Comparison of ENCODE assay signal across 21 cellular contexts in the genomic region with DNA sequence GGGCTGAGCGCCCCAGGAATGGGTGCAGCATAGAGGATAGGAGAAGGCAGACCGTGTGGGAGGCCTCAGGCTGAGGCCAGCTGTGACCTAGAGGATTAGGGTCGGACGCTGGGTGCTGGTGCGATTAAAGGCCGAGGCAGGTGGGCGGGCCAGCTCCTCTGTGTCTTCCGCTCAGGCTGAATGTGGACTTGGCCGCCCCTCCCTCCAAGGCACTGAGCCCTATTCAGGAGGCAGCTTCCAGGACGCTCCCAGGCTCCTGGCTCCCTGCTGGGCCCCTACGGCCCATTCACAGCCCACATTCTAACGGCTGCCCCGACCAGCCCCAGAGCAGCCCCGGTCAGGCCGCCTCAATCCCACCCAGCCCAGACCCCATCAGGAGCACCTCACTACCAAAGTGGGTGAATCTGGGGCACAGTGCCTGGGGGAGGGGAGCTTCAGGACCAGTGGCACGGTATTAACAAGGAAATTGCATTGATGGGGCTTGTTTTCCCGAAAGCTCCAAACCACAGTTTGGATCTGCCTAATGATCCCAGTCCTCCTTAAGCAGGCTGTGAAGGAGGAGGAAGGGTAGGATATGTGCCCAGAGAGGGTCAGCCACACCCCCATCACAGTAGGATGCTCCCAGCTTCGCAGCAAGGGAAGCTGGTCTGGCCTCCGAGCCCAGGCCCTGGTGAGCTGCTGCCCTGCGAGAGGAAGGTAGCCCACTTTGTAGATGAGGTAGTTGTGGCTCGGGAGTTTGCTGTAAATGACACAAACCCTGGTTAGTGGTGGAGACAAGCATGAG. TPM values are rescaled to one million over a fixed set of nuclear protein-coding genes. Genes with fewer than 3 reads are reported as not detected.
A peak's percentile ranks its signal among the peaks of the same experiment; 100 is the strongest.
DNase-seq lines count a peak whose midpoint lies in the region; ATAC-seq, FAIRE-seq and TF ChIP-seq lines count a peak whose summit lies in the region.
"Had no signal": no experiment of that assay in that cellular context is flagged by ENCODE, and none has a peak within 500 bp of the region (broad histone marks: within the 10 kb centered on the region; RNA-seq: fewer than 3 reads in every experiment).

No MANE protein-coding gene starts in this region.

- peak; percentile 55 for DNase-seq in D721Med (ENCODE audit: insufficient read length, low spot score)
- peak; percentile 96 for DNase-seq in WERI-Rb-1
- DNase-seq in DMS153 treated with DMSO at 0.1 percent for 48 hours (lab: John Stamatoyannopoulos, UW; ENCODE audit: unreplicated experiment): no peak
- DNase-seq in testis: no peak
- no peak for DNase-seq in activated CD4-positive, alpha-beta T cell treated with anti-CD3 and anti-CD28 coated beads, Interleukin-2, amount 50 U/mL, for 1 hour
- DNase-seq: activated CD4-positive, alpha-beta T cell treated with anti-CD3 and anti-CD28 coated beads for 48 hours; activated gamma-delta T cell treated with Interleukin-2 at 50 U/mL for 16 hours; activated T-cell treated with anti-CD3 and anti-CD28 coated beads, Interleukin-2, amount 50 U/mL, for 1 hour; GF-D8; NCI-H446; sigmoid colon; stimulated activated CD4-positive, alpha-beta T cell treated with anti-CD3 and anti-CD28 coated beads, Interleukin-4, amount 100 ng/mL, for 4 hours; upper lobe of right lung had no signal

- H3K4me1 ChIP-seq in HEK293 (ENCODE audit: control insufficient read depth, insufficient read depth, low read length): peaks cover 5% of the 10 kb centered on the region; the same call in 1 of the 2 replicates
- H3K4me1 ChIP-seq in iPS-20b (ENCODE audit: insufficient read depth, low read length): peaks cover 41% of the 10 kb centered on the region; the same call in 1 of the 2 replicates
- H3K4me1 ChIP-seq in testis: peaks cover 9% of the 10 kb centered on the region
- H3K4me1 ChIP-seq: body of pancreas, upper lobe of right lung had no signal

- no peaks in the 10 kb centered on the region for H3K36me3 ChIP-seq in HEK293 (ENCODE audit: control insufficient read depth in 2 of 2, insufficient read depth in 1 of 2, low read length in 2 of 2)
- peaks cover 13% of the 10 kb centered on the region for H3K36me3 ChIP-seq in WERI-Rb-1
- no peaks in the 10 kb centered on the region for H3K36me3 ChIP-seq in iPS-20b (ENCODE audit: insufficient read depth, low read depth, low read length)
- H3K36me3 ChIP-seq in testis (ENCODE audit: low read depth, missing control alignments): no peaks in the 10 kb centered on the region
- H3K36me3 ChIP-seq: adrenal gland; BLaER1 treated with 17β-estradiol and CSF1 and Interleukin-3, amounts not matched to agents 10 nM and 100 nM; neutrophil; sigmoid colon; upper lobe of right lung had no signal

- intact Hi-C loops in testis (cut with DNase I; ENCODE audit: low total_unique reads): no loop called here

- H3K9me3 ChIP-seq in HEK293 (ENCODE audit: control insufficient read depth, insufficient read depth, low read depth, low read length) (no peaks in the 10 kb centered on the region), WERI-Rb-1 (ENCODE audit: severe bottlenecking) (no peaks in the 10 kb centered on the region), iPS-20b (ENCODE audit: insufficient read depth, low read depth, low read length) (no peaks in the 10 kb centered on the region), testis (no peaks in the 10 kb centered on the region)
- H3K9me3 ChIP-seq: adrenal gland; BLaER1 treated with 17β-estradiol and CSF1 and Interleukin-3, amounts not matched to agents 10 nM and 100 nM; body of pancreas; neutrophil; sigmoid colon; upper lobe of right lung had no signal

- no peak for TF ChIP-seq POLR2A in testis (IDR thresholded peaks at IDR 0.05)

- ATAC-seq in HG03045 (IDR thresholded peaks at IDR 0.05; ENCODE audit: unreplicated experiment): no peak
- ATAC-seq: stimulated activated memory B cell treated with anti-CD40 and anti-IgM and Interleukin-4, amounts not matched to agents 10 μg/mL and 1 μg/mL and 100 μg/mL, for 72 hours; upper lobe of right lung had no signal

- CTCF ChIA-PET in HEK293 (lab: Yijun Ruan, JAX): no interaction called here

- no peak for TF ChIP-seq CTCF in D721Med (IDR thresholded peaks at IDR 0.05; ENCODE audit: insufficient read depth, missing control alignments)
- no peak for TF ChIP-seq CTCF in HEK293 (tag by site-specific recombination; IDR thresholded peaks at IDR 0.05)
- TF ChIP-seq CTCF in WERI-Rb-1 (IDR thresholded peaks at IDR 0.05; ENCODE audit: low read depth, low read length): no peak
- no peak for TF ChIP-seq CTCF in testis (IDR thresholded peaks at IDR 0.05)

- POLR2A ChIA-PET in HEK293 (lab: Yijun Ruan, JAX): no interaction called here

- no peak for FAIRE-seq in D721Med (lab: Jason Lieb, UNC)

- H3K27ac ChIP-seq in HEK293 (ENCODE audit: extremely low read depth, low read depth, low read length) (no peak overlapping the region), WERI-Rb-1 (peak overlapping the region; percentile 88), iPS-20b (ENCODE audit: low read length) (peak overlapping the region; percentile 69), testis (no peak overlapping the region)
- H3K27ac ChIP-seq: adrenal gland; BLaER1 treated with 17β-estradiol and CSF1 and Interleukin-3, amounts not matched to agents 10 nM and 100 nM; body of pancreas; neutrophil; sigmoid colon; upper lobe of right lung had no signal

- peak overlapping the region; percentile 24; the same call in 1 of the 2 replicates for H3K9ac ChIP-seq in iPS-20b (ENCODE audit: low read depth, low read length)
- H3K9ac ChIP-seq: BLaER1 treated with 17β-estradiol and CSF1 and Interleukin-3, amounts not matched to agents 10 nM and 100 nM had no signal

- H3K27me3 ChIP-seq in WERI-Rb-1 (ENCODE audit: insufficient read depth, low read depth, severe bottlenecking): no peaks in the 10 kb centered on the region
- H3K27me3 ChIP-seq in iPS-20b (ENCODE audit: insufficient read depth, low read length): peaks cover 23% of the 10 kb centered on the region
- no peaks in the 10 kb centered on the region for H3K27me3 ChIP-seq in testis
- H3K27me3 ChIP-seq: adrenal gland, body of pancreas, upper lobe of right lung had no signal

- WGBS in testis, 2 donors: 73 to 84% methylated on average over 15 to 20 of the region's 21 CpGs

- H3K4me3 ChIP-seq in HEK293 (ENCODE audit: low read depth, low read length) (no peak overlapping the region), WERI-Rb-1 (ENCODE audit: low read depth, low read length) (peak overlapping the region; percentile 11; the same call in 1 of the 2 replicates), iPS-20b (ENCODE audit: low read length) (peak overlapping the region; percentile 53; the same call in 1 of the 2 replicates), testis (no peak overlapping the region)
- H3K4me3 ChIP-seq: adrenal gland; BLaER1 treated with 17β-estradiol and CSF1 and Interleukin-3, amounts not matched to agents 10 nM and 100 nM; body of pancreas; sigmoid colon; upper lobe of right lung had no signal

TF ChIP-seq in HEK293, 187 proteins besides CTCF, POLR2A, EP300 and RAD21:
- peak; percentile 51 for TF ChIP-seq ZBTB8A (tag by site-specific recombination; IDR thresholded peaks at IDR 0.05)
- TF ChIP-seq, protein P1, sequence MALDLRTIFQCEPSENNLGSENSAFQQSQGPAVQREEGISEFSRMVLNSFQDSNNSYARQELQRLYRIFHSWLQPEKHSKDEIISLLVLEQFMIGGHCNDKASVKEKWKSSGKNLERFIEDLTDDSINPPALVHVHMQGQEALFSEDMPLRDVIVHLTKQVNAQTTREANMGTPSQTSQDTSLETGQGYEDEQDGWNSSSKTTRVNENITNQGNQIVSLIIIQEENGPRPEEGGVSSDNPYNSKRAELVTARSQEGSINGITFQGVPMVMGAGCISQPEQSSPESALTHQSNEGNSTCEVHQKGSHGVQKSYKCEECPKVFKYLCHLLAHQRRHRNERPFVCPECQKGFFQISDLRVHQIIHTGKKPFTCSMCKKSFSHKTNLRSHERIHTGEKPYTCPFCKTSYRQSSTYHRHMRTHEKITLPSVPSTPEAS (tag by site-specific recombination; IDR thresholded peaks at IDR 0.05): no peak
- TF ChIP-seq ZNF146 (tag by site-specific recombination; IDR thresholded peaks at IDR 0.05): no peak
- 0 out of 2 replicates have a peak, but pooled peaks have one; percentile 6 for TF ChIP-seq OSR2 (tag by site-specific recombination; IDR thresholded peaks at IDR 0.05)
TF ChIP-seq in HEK293: peak in this region for 2.

RNA-seq across cellular contexts. Expression of a gene that starts 14.5 kb away (rescaled TPM):
- 1 to 10 TPM; 4.1 to 4.5 TPM for total RNA-seq in testis
- polyA plus RNA-seq in testis (ENCODE audit: insufficient read depth, low read depth, low replicate concordance): 3.5 TPM

Comparison
In these comparisons a context has a peak if more than half of its experiments do, and no peak if none do; other contexts are left out.
1. DNase-seq: peak in D721Med (single experiment) and WERI-Rb-1 (single experiment); none in DMS153 treated with DMSO at 0.1 percent for 48 hours (single experiment), testis (single experiment) and activated CD4-positive, alpha-beta T cell treated with anti-CD3 and anti-CD28 coated beads, Interleukin-2, amount 50 U/mL, for 1 hour (single experiment).
2. H3K27ac ChIP-seq: peak in WERI-Rb-1 (single experiment) and iPS-20b (single experiment); none in HEK293 (single experiment) and testis (0 of 2).
3. H3K4me3 ChIP-seq: peak in WERI-Rb-1 (single experiment) and iPS-20b (single experiment); none in HEK293 (single experiment) and testis (0 of 2).